11 cellular contexts compared by ENCODE assay signal in the genomic region with DNA sequence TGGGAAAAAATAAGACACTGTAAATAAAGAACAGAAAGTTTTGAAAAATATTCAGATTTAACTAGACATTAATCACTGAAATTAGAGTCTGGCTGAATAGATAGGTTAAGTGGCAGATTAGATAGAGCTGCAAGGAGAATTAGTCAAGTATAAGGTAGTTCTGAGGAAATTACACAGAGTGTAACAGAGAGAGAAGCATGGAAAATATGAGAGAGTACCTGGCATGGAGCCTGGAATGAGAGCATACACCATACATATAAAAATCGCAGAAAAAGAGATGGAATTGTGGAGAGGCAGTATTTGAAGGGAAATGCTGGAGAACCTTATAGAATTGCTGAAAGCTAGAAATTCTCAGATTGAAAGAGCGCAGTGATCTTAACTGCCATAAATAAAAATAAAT. TPM values are rescaled to one million over a fixed set of nuclear protein-coding genes. Genes with fewer than 3 reads are reported as not detected.
A peak's percentile ranks its signal among the peaks of the same experiment; 100 is the strongest.
DNase-seq lines count a peak whose midpoint lies in the region; ATAC-seq, FAIRE-seq and TF ChIP-seq lines count a peak whose summit lies in the region.
"Had no signal": no experiment of that assay in that cellular context is flagged by ENCODE, and none has a peak within 500 bp of the region (broad histone marks: within the 10 kb centered on the region; RNA-seq: fewer than 3 reads in every experiment).

No MANE protein-coding gene starts in this region.

- no peaks in the 10 kb centered on the region for H3K36me3 Mint-ChIP-seq in MCF 10A (ENCODE audit: insufficient read depth, unreplicated experiment)

- no peaks in the 10 kb centered on the region for H3K36me3 ChIP-seq in breast epithelium
- H3K36me3 ChIP-seq: MG63 had no signal

- DNase-seq in MCF 10A (ENCODE audit: unreplicated experiment) (peak; percentile 49), breast epithelium (ENCODE audit: low spot score in 2 of 2) (no peak), RCC 7860 (ENCODE audit: low spot score) (no peak), dermis microvascular lymphatic vessel endothelial cell (ENCODE audit: low read depth in 2 of 2) (peak; percentile 52 to 53), stromal cell of bone marrow (ENCODE audit: low read depth) (peak; percentile 25), DMS 273 treated with DMSO at 0.1 percent for 48 hours (lab: John Stamatoyannopoulos, UW) (no peak), H54 (ENCODE audit: insufficient read length, low spot score) (no peak)
- DNase-seq: activated T-cell treated with anti-CD3 and anti-CD28 coated beads, Interleukin-2, amount 50 U/mL, for 4 hours; MG63; NCI-H510A had no signal

- H3K27me3 Mint-ChIP-seq in MCF 10A (ENCODE audit: insufficient read depth, unreplicated experiment) = no peaks in the 10 kb centered on the region

- POLR2A ChIA-PET in MCF 10A (lab: Yijun Ruan, JAX) = interaction anchor here (0.5 to 7.3 kb wide), 4 partner anchors 10 to 24 kb away, joined by 4 to 56 read pairs (median 17); no protein-coding TSS in a partner anchor

- no peak overlapping the region for H3K27ac Mint-ChIP-seq in MCF 10A (ENCODE audit: low read depth, unreplicated experiment)

- H3K9me3 Mint-ChIP-seq in MCF 10A (ENCODE audit: unreplicated experiment) = no peaks in the 10 kb centered on the region

- no TSS peak for BruUV-seq in MCF 10A (replicated peaks; lab: Mats Ljungman, UMichigan)

- H3K4me3 Mint-ChIP-seq in MCF 10A (ENCODE audit: unreplicated experiment) = no peak overlapping the region

- CTCF ChIA-PET in MCF 10A (lab: Yijun Ruan, JAX) = interaction anchor here (0.7 kb wide), 2 partner anchors 8 kb away, joined by 3 to 4 read pairs; no protein-coding TSS in a partner anchor

- no peak overlapping the region for H3K4me3 ChIP-seq in breast epithelium
- H3K4me3 ChIP-seq: MG63 had no signal

- intact Hi-C loops in MCF 10A (cut with micrococcal nuclease) = no loop called here
- intact Hi-C loops in breast epithelium (cut with DNase I; ENCODE audit: low total_unique reads) = no loop called here

- no peaks in the 10 kb centered on the region for H3K9me3 ChIP-seq in breast epithelium

- FAIRE-seq in RCC 7860 (lab: Jason Lieb, UNC) (peak; percentile 31), H54 (lab: Jason Lieb, UNC) (no peak)

- H3K4me1 Mint-ChIP-seq in MCF 10A (ENCODE audit: insufficient read depth, unreplicated experiment) = peaks cover 38% of the 10 kb centered on the region

- no peak for TF ChIP-seq POLR2A in breast epithelium (IDR thresholded peaks at IDR 0.05)
- TF ChIP-seq POLR2A in H54 (IDR thresholded peaks at IDR 0.05; ENCODE audit: low read depth, low read length) = no peak

- no peak overlapping the region for H3K27ac ChIP-seq in breast epithelium

- no peaks in the 10 kb centered on the region for H3K27me3 ChIP-seq in breast epithelium
- H3K27me3 ChIP-seq: MG63 had no signal

- H3K4me1 ChIP-seq in breast epithelium = no peaks in the 10 kb centered on the region

- ATAC-seq in HG02759 (IDR thresholded peaks at IDR 0.05; ENCODE audit: unreplicated experiment) = no peak

- no peak for TF ChIP-seq CTCF in MCF 10A (IDR thresholded peaks at IDR 0.05; ENCODE audit: unreplicated experiment)
- TF ChIP-seq CTCF in breast epithelium (IDR thresholded peaks at IDR 0.05) = no peak

RNA-seq across cellular contexts. Expression of a gene that starts 46.9 kb away (rescaled TPM):
- total RNA-seq in MCF 10A (2022) = 9.8 and 10.2 TPM in 2 replicates
- total RNA-seq in breast epithelium = 10 to 100 TPM; 18.9 to 56.8 (median 30.5) TPM
- 5.0 and 6.4 TPM in 2 replicates for total RNA-seq in dermis microvascular lymphatic vessel endothelial cell

Comparison
In these comparisons a context has a peak if more than half of its experiments do, and no peak if none do; other contexts are left out.
1. DNase-seq: peak in MCF 10A (single experiment), dermis microvascular lymphatic vessel endothelial cell (2 of 2) and stromal cell of bone marrow (single experiment); none in breast epithelium (0 of 2), RCC 7860 (single experiment), DMS 273 treated with DMSO at 0.1 percent for 48 hours (single experiment) and H54 (single experiment).